ENCODE assay signal across 8 cellular contexts in genomic region chr4:24913099-24913445, GRCh38. TPM values are rescaled to one million over a fixed set of nuclear protein-coding genes. Genes with fewer than 3 reads are reported as not detected.
A peak's percentile ranks its signal among the peaks of the same experiment; 100 is the strongest.
DNase-seq lines count a peak whose midpoint lies in the region; ATAC-seq and TF ChIP-seq lines count a peak whose summit lies in the region.

No MANE protein-coding gene starts in this region.

- CTCF ChIA-PET in activated naive CD4-positive, alpha-beta T cell treated with anti-CD3 and anti-CD28 coated beads for 36 hours (lab: Charles Lee), result no interaction called here

- H3K27ac ChIP-seq in cingulate gyrus (ENCODE audit: low read depth, low read length), result peak overlapping the region; percentile 92

- DNase-seq in activated naive CD4-positive, alpha-beta T cell treated with anti-CD3 and anti-CD28 coated beads for 36 hours, result no peak
- no peak for DNase-seq in activated naive CD4-positive, alpha-beta T cell treated with Interleukin-2 at 50 U/mL for 16 hours
- DNase-seq in type B pancreatic cell (ENCODE audit: extremely low spot score, unreplicated experiment) (no peak), occipital lobe (lab: John Stamatoyannopoulos, UW) (no peak)

- H3K9me3 ChIP-seq in mucosa of stomach (ENCODE audit: control insufficient read depth, low read length), result no peaks in the 10 kb centered on the region

- H3K9me3 Mint-ChIP-seq in activated naive CD4-positive, alpha-beta T cell treated with anti-CD3 and anti-CD28 coated beads for 36 hours, result peaks cover 3% of the 10 kb centered on the region
- peaks cover 9% of the 10 kb centered on the region for H3K9me3 Mint-ChIP-seq in type B pancreatic cell

- H3K4me1 Mint-ChIP-seq in activated naive CD4-positive, alpha-beta T cell treated with anti-CD3 and anti-CD28 coated beads for 36 hours (ENCODE audit: low read depth), result peaks cover 2% of the 10 kb centered on the region
- H3K4me1 Mint-ChIP-seq in type B pancreatic cell (ENCODE audit: unreplicated experiment), result peaks cover 5% of the 10 kb centered on the region

- H3K27ac Mint-ChIP-seq in activated naive CD4-positive, alpha-beta T cell treated with anti-CD3 and anti-CD28 coated beads for 36 hours, result no peak overlapping the region
- H3K27ac Mint-ChIP-seq in type B pancreatic cell, result peak overlapping the region; percentile 81

- intact Hi-C loops in activated naive CD4-positive, alpha-beta T cell treated with anti-CD3 and anti-CD28 coated beads for 36 hours (cut with micrococcal nuclease), result no loop called here

- H3K4me3 ChIP-seq in mucosa of stomach (ENCODE audit: low read length), result peak overlapping the region; percentile 60

- H3K27me3 Mint-ChIP-seq in activated naive CD4-positive, alpha-beta T cell treated with anti-CD3 and anti-CD28 coated beads for 36 hours (ENCODE audit: low read depth), result peaks cover 41% of the 10 kb centered on the region
- H3K27me3 Mint-ChIP-seq in type B pancreatic cell, result no peaks in the 10 kb centered on the region

- H3K36me3 ChIP-seq in mucosa of stomach (ENCODE audit: control insufficient read depth, insufficient read depth, low read length), result no peaks in the 10 kb centered on the region

- H3K27me3 ChIP-seq in mucosa of stomach (ENCODE audit: control insufficient read depth, insufficient read depth, low read length), result no peaks in the 10 kb centered on the region

- H3K4me3 Mint-ChIP-seq in activated naive CD4-positive, alpha-beta T cell treated with anti-CD3 and anti-CD28 coated beads for 36 hours, result peak overlapping the region; percentile 19
- peak overlapping the region; percentile 87 for H3K4me3 Mint-ChIP-seq in type B pancreatic cell

- TF ChIP-seq CTCF in type B pancreatic cell (conservative IDR thresholded peaks at IDR 0.05), result no peak

- ATAC-seq in GM18511 (IDR thresholded peaks at IDR 0.05; ENCODE audit: unreplicated experiment), result no peak
- no peak for ATAC-seq in HG03196 (IDR thresholded peaks at IDR 0.05; ENCODE audit: unreplicated experiment)

- H3K9ac ChIP-seq in mucosa of stomach (ENCODE audit: low read length), result peak overlapping the region; percentile 80

- H3K36me3 Mint-ChIP-seq in activated naive CD4-positive, alpha-beta T cell treated with anti-CD3 and anti-CD28 coated beads for 36 hours (ENCODE audit: low read depth), result peaks cover 1% of the 10 kb centered on the region
- H3K36me3 Mint-ChIP-seq in type B pancreatic cell, result peaks cover 23% of the 10 kb centered on the region

- H3K4me1 ChIP-seq in mucosa of stomach (ENCODE audit: control insufficient read depth, insufficient read depth, low read length), result peaks cover 13% of the 10 kb centered on the region

RNA-seq across cellular contexts. Expression of gene CCDC149, which starts 0.2 kb away (rescaled TPM):
- not detected for total RNA-seq in activated naive CD4-positive, alpha-beta T cell treated with anti-CD3 and anti-CD28 coated beads for 36 hours
- 8.8 and 9.1 TPM in 2 replicates for total RNA-seq in type B pancreatic cell (ENCODE audit: low replicate concordance)
- 20.9 TPM for total RNA-seq in occipital lobe
